ENCODE assay signal across 17 cellular contexts in the genomic region with DNA sequence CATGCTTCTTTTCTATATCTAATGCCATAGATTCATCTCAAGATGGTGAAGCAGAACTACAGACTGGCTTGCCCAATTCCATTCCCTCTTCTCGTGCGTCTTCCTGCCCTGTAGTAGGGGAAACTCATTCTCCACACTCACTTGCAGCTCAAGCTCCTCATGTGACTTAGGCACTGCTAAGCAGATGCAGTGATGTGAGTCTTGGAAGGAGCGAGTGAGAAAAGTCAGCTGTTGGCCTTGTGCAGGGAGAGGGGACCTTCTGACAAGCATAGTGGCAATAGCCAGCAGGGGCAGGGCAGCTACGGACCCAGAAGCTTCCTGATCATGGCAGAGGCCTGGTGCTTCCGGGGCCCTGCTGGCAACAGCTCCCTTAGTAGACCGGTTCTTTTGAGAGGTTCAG.
DNase-seq lines count a peak whose midpoint lies in the region; ATAC-seq and TF ChIP-seq lines count a peak whose summit lies in the region.
"Had no signal": no experiment of that assay in that cellular context is flagged by ENCODE, and none has a peak within 500 bp of the region (broad histone marks: within the 10 kb centered on the region; RNA-seq: fewer than 3 reads in every experiment).

No MANE protein-coding gene starts in this region.

- intact Hi-C loops in CD4-positive, alpha-beta memory T cell (cut with micrococcal nuclease) = no loop called here
- intact Hi-C loops in activated CD8-positive, alpha-beta T cell treated with anti-CD3 and anti-CD28 coated beads for 36 hours (cut with micrococcal nuclease) = no loop called here
- intact Hi-C loops in naive thymus-derived CD4-positive, alpha-beta T cell (cut with micrococcal nuclease) = loop anchor here in 1 of 2 donors (2.0 kb wide), 1 partner anchor 22 kb away; no protein-coding TSS in a partner anchor
- intact Hi-C loops in lower leg skin (cut with DNase I; ENCODE audit: low total_unique reads) = no loop called here

- H3K27me3 ChIP-seq in CD4-positive, alpha-beta memory T cell (ENCODE audit: insufficient read depth, low read length) = no peaks in the 10 kb centered on the region
- H3K27me3 ChIP-seq in naive thymus-derived CD4-positive, alpha-beta T cell (ENCODE audit: control insufficient read depth in 2 of 2, insufficient read depth in 2 of 2, low read length in 2 of 2) = no peaks in the 10 kb centered on the region
- H3K27me3 ChIP-seq: esophagus squamous epithelium had no signal

- no peak for DNase-seq in activated CD8-positive, alpha-beta memory T cell treated with anti-CD3 and anti-CD28 coated beads, Interleukin-2, amount 10 ng/mL, durations not matched to agents 7 days and 5 days
- DNase-seq in activated CD8-positive, alpha-beta memory T cell treated with anti-CD3 and anti-CD28 coated beads, Interleukin-2, amount 50 U/mL, for 48 hours = no peak
- DNase-seq in CD4-positive, alpha-beta memory T cell = no peak
- DNase-seq in activated CD8-positive, alpha-beta T cell treated with anti-CD3 and anti-CD28 coated beads for 36 hours = no peak
- DNase-seq in naive thymus-derived CD4-positive, alpha-beta T cell = no peak
- DNase-seq in activated gamma-delta T cell (lab: John Stamatoyannopoulos, UW) (no peak), lower leg skin (ENCODE audit: low spot score in 2 of 2) (no peak), NCI-H187 treated with DMSO at 0.1 percent for 48 hours (lab: John Stamatoyannopoulos, UW) (no peak)
- DNase-seq: EL, esophagus squamous epithelium, mesendoderm, NCI-H1417 treated with DMSO at 0.1 percent for 48 hours, NCI-H2171 treated with DMSO at 0.1 percent for 48 hours, NCI-H774, retina, SK-N-SH had no signal

- H3K4me3 Mint-ChIP-seq in activated CD8-positive, alpha-beta memory T cell treated with anti-CD3 and anti-CD28 coated beads, Interleukin-2, amount 10 ng/mL, durations not matched to agents 7 days and 5 days = no peak overlapping the region
- peak overlapping the region in 6 of 8 donors; percentile 3 to 78 (median 46) for H3K4me3 Mint-ChIP-seq in CD4-positive, alpha-beta memory T cell
- no peak overlapping the region for H3K4me3 Mint-ChIP-seq in activated CD8-positive, alpha-beta T cell treated with anti-CD3 and anti-CD28 coated beads for 36 hours
- peak overlapping the region in 7 of 10 donors; percentile 30 to 77 (median 56) for H3K4me3 Mint-ChIP-seq in naive thymus-derived CD4-positive, alpha-beta T cell

- H3K27ac Mint-ChIP-seq in activated CD8-positive, alpha-beta memory T cell treated with anti-CD3 and anti-CD28 coated beads, Interleukin-2, amount 10 ng/mL, durations not matched to agents 7 days and 5 days = peak overlapping the region; percentile 16
- H3K27ac Mint-ChIP-seq in CD4-positive, alpha-beta memory T cell = peak overlapping the region; percentile 63 to 100 (median 98)
- H3K27ac Mint-ChIP-seq in activated CD8-positive, alpha-beta T cell treated with anti-CD3 and anti-CD28 coated beads for 36 hours = peak overlapping the region; percentile 11
- peak overlapping the region in 6 of 9 donors; percentile 43 to 86 (median 62) for H3K27ac Mint-ChIP-seq in naive thymus-derived CD4-positive, alpha-beta T cell

- H3K9me3 ChIP-seq in CD4-positive, alpha-beta memory T cell (ENCODE audit: control insufficient read depth in 1 of 2, low read length in 2 of 2) = no peaks in the 10 kb centered on the region
- H3K9me3 ChIP-seq in naive thymus-derived CD4-positive, alpha-beta T cell (ENCODE audit: control insufficient read depth in 2 of 3, low read length in 3 of 3) = no peaks in the 10 kb centered on the region
- H3K9me3 ChIP-seq: esophagus squamous epithelium, SK-N-SH had no signal

- 85 to 87% methylated on average over 6 of the region's 6 CpGs for WGBS in lower leg skin, 2 donors

- H3K27me3 Mint-ChIP-seq in activated CD8-positive, alpha-beta memory T cell treated with anti-CD3 and anti-CD28 coated beads, Interleukin-2, amount 10 ng/mL, durations not matched to agents 7 days and 5 days = no peaks in the 10 kb centered on the region
- no peaks in the 10 kb centered on the region for H3K27me3 Mint-ChIP-seq in CD4-positive, alpha-beta memory T cell
- no peaks in the 10 kb centered on the region for H3K27me3 Mint-ChIP-seq in activated CD8-positive, alpha-beta T cell treated with anti-CD3 and anti-CD28 coated beads for 36 hours
- no peaks in the 10 kb centered on the region for H3K27me3 Mint-ChIP-seq in naive thymus-derived CD4-positive, alpha-beta T cell

- H3K4me1 Mint-ChIP-seq in activated CD8-positive, alpha-beta memory T cell treated with anti-CD3 and anti-CD28 coated beads, Interleukin-2, amount 10 ng/mL, durations not matched to agents 7 days and 5 days = peaks cover 48% of the 10 kb centered on the region
- H3K4me1 Mint-ChIP-seq in CD4-positive, alpha-beta memory T cell = peaks cover 42 to 70% (median 63%) of the 10 kb centered on the region in 4 donors
- H3K4me1 Mint-ChIP-seq in activated CD8-positive, alpha-beta T cell treated with anti-CD3 and anti-CD28 coated beads for 36 hours (ENCODE audit: low read depth) = peaks cover 54% of the 10 kb centered on the region
- peaks cover 29 to 53% (median 48%) of the 10 kb centered on the region in 7 donors for H3K4me1 Mint-ChIP-seq in naive thymus-derived CD4-positive, alpha-beta T cell

- ATAC-seq in activated CD8-positive, alpha-beta memory T cell treated with anti-CD3 and anti-CD28 coated beads, Interleukin-2, amount 10 ng/mL, durations not matched to agents 7 days and 5 days = no peak
- ATAC-seq in activated CD8-positive, alpha-beta T cell treated with anti-CD3 and anti-CD28 coated beads for 36 hours = no peak
- no peak for ATAC-seq in naive thymus-derived CD4-positive, alpha-beta T cell
- ATAC-seq: Panc1 had no signal

- H3K36me3 ChIP-seq in CD4-positive, alpha-beta memory T cell (ENCODE audit: insufficient read depth, low read length) = no peaks in the 10 kb centered on the region
- H3K36me3 ChIP-seq in naive thymus-derived CD4-positive, alpha-beta T cell (ENCODE audit: control insufficient read depth in 2 of 3, insufficient read depth in 3 of 3, low read length in 3 of 3) = no peaks in the 10 kb centered on the region
- H3K36me3 ChIP-seq: esophagus squamous epithelium had no signal

- peaks cover 5% of the 10 kb centered on the region for H3K36me3 Mint-ChIP-seq in activated CD8-positive, alpha-beta memory T cell treated with anti-CD3 and anti-CD28 coated beads, Interleukin-2, amount 10 ng/mL, durations not matched to agents 7 days and 5 days
- H3K36me3 Mint-ChIP-seq in CD4-positive, alpha-beta memory T cell = no peaks in the 10 kb centered on the region
- peaks cover 3% of the 10 kb centered on the region for H3K36me3 Mint-ChIP-seq in activated CD8-positive, alpha-beta T cell treated with anti-CD3 and anti-CD28 coated beads for 36 hours (ENCODE audit: low read depth)
- H3K36me3 Mint-ChIP-seq in naive thymus-derived CD4-positive, alpha-beta T cell = peaks cover 0 to 9% (median 0%) of the 10 kb centered on the region in 5 donors

- TF ChIP-seq CTCF in activated CD8-positive, alpha-beta T cell treated with anti-CD3 and anti-CD28 coated beads for 36 hours (IDR thresholded peaks at IDR 0.05) = no peak
- no peak for TF ChIP-seq CTCF in lower leg skin (IDR thresholded peaks at IDR 0.05)

- TF ChIP-seq POLR2A in lower leg skin (IDR thresholded peaks at IDR 0.05) = no peak

- H3K27ac ChIP-seq in CD4-positive, alpha-beta memory T cell (ENCODE audit: low read depth, low read length) = peak overlapping the region; percentile 43
- no peak overlapping the region for H3K27ac ChIP-seq in naive thymus-derived CD4-positive, alpha-beta T cell (ENCODE audit: low read depth, low read length)
- H3K27ac ChIP-seq: esophagus squamous epithelium had no signal

- H3K4me3 ChIP-seq in CD4-positive, alpha-beta memory T cell (ENCODE audit: low read length in 2 of 2) = no peak overlapping the region
- H3K4me3 ChIP-seq in naive thymus-derived CD4-positive, alpha-beta T cell (ENCODE audit: low read length) = no peak overlapping the region
- no peak overlapping the region for H3K4me3 ChIP-seq in lower leg skin (ENCODE audit: low read depth, poor library complexity, severe bottlenecking)
- H3K4me3 ChIP-seq: esophagus squamous epithelium had no signal

- CTCF ChIA-PET in activated CD8-positive, alpha-beta memory T cell treated with anti-CD3 and anti-CD28 coated beads, Interleukin-2, amount 10 ng/mL, durations not matched to agents 7 days and 5 days (lab: Charles Lee) = interaction anchor here (1.0 to 5.5 kb wide), 2 partner anchors 13 to 29 kb away, joined by 3 to 42 read pairs; no protein-coding TSS in a partner anchor
- CTCF ChIA-PET in CD4-positive, alpha-beta memory T cell (lab: Charles Lee; ENCODE audit: partially characterized antibody) = interaction anchor here (1.0 to 24.7 kb wide), 4 partner anchors 11 to 39 kb away, joined by 3 to 591 read pairs (median 7); no protein-coding TSS in a partner anchor
- CTCF ChIA-PET in activated CD8-positive, alpha-beta T cell treated with anti-CD3 and anti-CD28 coated beads for 36 hours (lab: Charles Lee) = interaction anchor here (1.0 to 1.5 kb wide), 3 partner anchors 10 to 14 kb away, joined by 3 to 5 read pairs (median 4); no protein-coding TSS in a partner anchor
- CTCF ChIA-PET in naive thymus-derived CD4-positive, alpha-beta T cell (lab: Charles Lee) = interaction anchor here (1.0 kb wide), 2 partner anchors 14 to 121 kb away, joined by 3 to 6 read pairs; a partner anchor contains a TSS

- H3K9me3 Mint-ChIP-seq in activated CD8-positive, alpha-beta memory T cell treated with anti-CD3 and anti-CD28 coated beads, Interleukin-2, amount 10 ng/mL, durations not matched to agents 7 days and 5 days (ENCODE audit: low read depth) = no peaks in the 10 kb centered on the region
- no peaks in the 10 kb centered on the region for H3K9me3 Mint-ChIP-seq in CD4-positive, alpha-beta memory T cell
- H3K9me3 Mint-ChIP-seq in activated CD8-positive, alpha-beta T cell treated with anti-CD3 and anti-CD28 coated beads for 36 hours = peaks cover 5% of the 10 kb centered on the region
- H3K9me3 Mint-ChIP-seq in naive thymus-derived CD4-positive, alpha-beta T cell = peaks cover 0 to 3% (median 0%) of the 10 kb centered on the region in 11 donors

- H3K4me1 ChIP-seq in CD4-positive, alpha-beta memory T cell (ENCODE audit: insufficient read depth, low read length) = peaks cover 66% of the 10 kb centered on the region
- H3K4me1 ChIP-seq in naive thymus-derived CD4-positive, alpha-beta T cell (ENCODE audit: control insufficient read depth in 2 of 2, insufficient read depth in 2 of 2, low read length in 2 of 2) = peaks cover 18 to 35% of the 10 kb centered on the region in 2 donors

- POLR2A ChIA-PET in CD4-positive, alpha-beta memory T cell (lab: Charles Lee; ENCODE audit: partially characterized antibody) = interaction anchor here (0.9 to 6.3 kb wide), 4 partner anchors 11 to 30 kb away, joined by 3 to 77 read pairs (median 16); no protein-coding TSS in a partner anchor
- POLR2A ChIA-PET in activated CD8-positive, alpha-beta T cell treated with anti-CD3 and anti-CD28 coated beads for 36 hours (lab: Charles Lee) = interaction anchor here (0.7 to 1.1 kb wide), 2 partner anchors 8 to 10 kb away, joined by 3 to 4 read pairs; no protein-coding TSS in a partner anchor
- POLR2A ChIA-PET in naive thymus-derived CD4-positive, alpha-beta T cell (lab: Charles Lee) = interaction anchor here (0.6 to 1.3 kb wide), 2 partner anchors 22 to 30 kb away, joined by 3 to 4 read pairs; no protein-coding TSS in a partner anchor

Comparison
In these comparisons a context has a peak if more than half of its experiments do, and no peak if none do; other contexts are left out.
1. H3K27ac Mint-ChIP-seq: peak in every context shown above with its lines; median percentile 98 in CD4-positive, alpha-beta memory T cell; 62 in naive thymus-derived CD4-positive, alpha-beta T cell; 16 in activated CD8-positive, alpha-beta memory T cell treated with anti-CD3 and anti-CD28 coated beads, Interleukin-2, amount 10 ng/mL, durations not matched to agents 7 days and 5 days; 11 in activated CD8-positive, alpha-beta T cell treated with anti-CD3 and anti-CD28 coated beads for 36 hours.
2. H3K4me3 Mint-ChIP-seq: peak in CD4-positive, alpha-beta memory T cell (6 of 8) and naive thymus-derived CD4-positive, alpha-beta T cell (7 of 10); none in activated CD8-positive, alpha-beta memory T cell treated with anti-CD3 and anti-CD28 coated beads, Interleukin-2, amount 10 ng/mL, durations not matched to agents 7 days and 5 days (single experiment) and activated CD8-positive, alpha-beta T cell treated with anti-CD3 and anti-CD28 coated beads for 36 hours (single experiment).